ENCODE assay signal across 1 cellular context in the genomic region with DNA sequence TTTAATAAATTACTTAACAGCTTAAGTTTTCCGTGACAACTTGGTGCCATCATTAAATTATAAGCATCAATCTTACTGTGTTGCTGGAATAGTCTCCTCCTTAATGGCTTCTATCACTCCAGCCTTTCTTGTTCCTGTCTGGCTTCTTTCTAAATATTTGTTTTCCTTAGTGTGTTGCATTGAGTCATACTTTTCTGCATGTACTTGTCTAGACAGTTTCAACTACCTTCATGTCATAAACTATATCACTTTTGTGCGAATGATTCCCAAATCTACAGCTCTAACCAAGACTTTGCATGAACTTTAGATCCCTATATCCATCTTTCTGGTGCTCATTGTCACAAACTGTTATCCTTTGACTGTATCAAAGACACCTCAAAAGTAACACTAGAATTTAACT.
TF ChIP-seq lines count a peak whose summit lies in the region.

No MANE protein-coding gene starts in this region.

TF ChIP-seq in HCT116, 20 proteins besides CTCF, POLR2A, EP300 and RAD21 (continued from another document):
- no peak for TF ChIP-seq REST (IDR thresholded peaks at IDR 0.05; ENCODE audit: low read depth)
- no peak for TF ChIP-seq EZH2phosphoT487 (IDR thresholded peaks at IDR 0.05; ENCODE audit: borderline replicate concordance)
- TF ChIP-seq FOSL1 (IDR thresholded peaks at IDR 0.05; ENCODE audit: low read depth) = no peak
- no peak for TF ChIP-seq ELF1 (IDR thresholded peaks at IDR 0.05; ENCODE audit: borderline replicate concordance, low read depth)
- no peak for TF ChIP-seq ATF3 (IDR thresholded peaks at IDR 0.05)
- no peak for TF ChIP-seq SRF (IDR thresholded peaks at IDR 0.05; ENCODE audit: low read depth)
- TF ChIP-seq ZNF274 (IDR thresholded peaks at IDR 0.05; ENCODE audit: low read depth, low read length) = no peak
- TF ChIP-seq EGR1 (IDR thresholded peaks at IDR 0.05; ENCODE audit: low read depth) = no peak
- no peak for TF ChIP-seq ZFX (IDR thresholded peaks at IDR 0.05)
- TF ChIP-seq EZH2 (IDR thresholded peaks at IDR 0.05) = no peak
- TF ChIP-seq JUND (IDR thresholded peaks at IDR 0.05) = no peak
- TF ChIP-seq, protein P1, sequence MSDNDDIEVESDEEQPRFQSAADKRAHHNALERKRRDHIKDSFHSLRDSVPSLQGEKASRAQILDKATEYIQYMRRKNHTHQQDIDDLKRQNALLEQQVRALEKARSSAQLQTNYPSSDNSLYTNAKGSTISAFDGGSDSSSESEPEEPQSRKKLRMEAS (IDR thresholded peaks at IDR 0.05) = no peak
- TF ChIP-seq SP1 (IDR thresholded peaks at IDR 0.05; ENCODE audit: low read depth) = no peak
TF ChIP-seq in HCT116: peak in this region for 0.
